Comparison of ENCODE assay signal across 36 cellular contexts in the genomic region with DNA sequence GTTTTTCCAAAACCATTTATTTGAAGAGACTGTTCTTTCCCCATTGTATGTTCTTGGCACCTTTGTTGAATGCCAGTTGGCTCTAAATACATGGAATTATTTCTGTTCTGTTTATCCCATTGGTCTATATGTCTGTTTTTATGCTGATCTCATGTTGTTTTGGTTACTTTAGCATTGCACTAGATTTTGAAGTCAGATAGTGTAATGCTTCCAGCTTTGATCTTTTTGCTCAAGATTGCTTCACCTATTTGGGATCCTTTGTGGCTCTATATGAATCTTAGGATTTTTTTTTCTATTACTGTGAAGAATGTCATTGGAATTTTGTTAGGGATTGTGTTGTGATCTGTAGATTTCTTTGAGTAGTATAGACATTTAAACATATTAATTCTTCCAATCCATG.
DNase-seq lines count a peak whose midpoint lies in the region; ATAC-seq, FAIRE-seq and TF ChIP-seq lines count a peak whose summit lies in the region.
"Had no signal": no experiment of that assay in that cellular context is flagged by ENCODE, and none has a peak within 500 bp of the region (broad histone marks: within the 10 kb centered on the region; RNA-seq: fewer than 3 reads in every experiment).

No MANE protein-coding gene starts in this region.

- H3K9me3 ChIP-seq in HepG2 (ENCODE audit: low read length) (no peaks in the 10 kb centered on the region), right lobe of liver (peaks cover 0 to 7% (median 0%) of the 10 kb centered on the region in 4 donors), K562 (replicated peaks; ENCODE audit: control insufficient read depth, insufficient read depth, low read depth, low read length) (no peaks in the 10 kb centered on the region)
- H3K9me3 ChIP-seq: A549, BE2C, Caco-2 had no signal

- peaks cover 0 to 4% (median 2%) of the 10 kb centered on the region in 6 donors for H3K9me3 Mint-ChIP-seq in immature natural killer cell

- in situ Hi-C loops in HepG2 (cut with HindIII; ENCODE audit: extremely low pct_ligation_motif_present, low pct_unique_long_range_greater_than_20kb), result no loop called here
- in situ Hi-C loops in K562 (cut with MboI), result no loop called here

- no peaks in the 10 kb centered on the region for H3K9me1 ChIP-seq in K562 (ENCODE audit: control insufficient read depth, insufficient read depth, low read length)

- H3K36me3 Mint-ChIP-seq in immature natural killer cell, result peaks cover 34 to 64% (median 55%) of the 10 kb centered on the region in 3 donors

- TF ChIP-seq CTCF in HepG2 (CRISPR knock-in tag; IDR thresholded peaks at IDR 0.05) (no peak), right lobe of liver (IDR thresholded peaks at IDR 0.05) (no peak), K562 (IDR thresholded peaks at IDR 0.05 in 2 of 3, conservative IDR thresholded peaks at IDR 0.05 in 1 of 3; ENCODE audit: insufficient read depth in 2 of 3, low read depth in 1 of 3, low read length in 3 of 3) (no peak), fibroblast of villous mesenchyme (IDR thresholded peaks at IDR 0.05; ENCODE audit: insufficient read depth, low read depth, low read length) (no peak)

- POLR2A ChIA-PET in HepG2 (lab: Yijun Ruan, JAX), result no interaction called here
- POLR2A ChIA-PET in K562 (lab: Yijun Ruan, JAX), result interaction anchor here (0.5 kb wide), 1 partner anchor 11 kb away, joined by 3 read pairs; no protein-coding TSS in a partner anchor

- H3K4me2 ChIP-seq in HepG2 (ENCODE audit: low read depth, low read length), result no peak overlapping the region
- no peak overlapping the region for H3K4me2 ChIP-seq in K562 (ENCODE audit: insufficient read depth, low read length)
- H3K4me2 ChIP-seq: A549; BLaER1; BLaER1 treated with 17β-estradiol and CSF1 and Interleukin-3, amounts not matched to agents 10 nM and 100 nM had no signal

- no peak overlapping the region for H3K27ac Mint-ChIP-seq in immature natural killer cell
- H3K27ac Mint-ChIP-seq: B cell; CD14-positive monocyte; CD4-positive, alpha-beta memory T cell; CD4-positive, alpha-beta T cell; CD4-positive, CD25-positive, alpha-beta regulatory T cell; CD8-positive, alpha-beta T cell had no signal

- no peak overlapping the region for H3K4me3 ChIP-seq in HepG2 (replicated peaks in 1 of 3; ENCODE audit: insufficient read depth in 1 of 3, low read depth in 2 of 3, low read length in 3 of 3)
- H3K4me3 ChIP-seq in right lobe of liver, result no peak overlapping the region
- H3K4me3 ChIP-seq in K562, result no peak overlapping the region
- no peak overlapping the region for H3K4me3 ChIP-seq in fibroblast of villous mesenchyme (ENCODE audit: low read depth, low read length)
- H3K4me3 ChIP-seq: A549; BLaER1; BLaER1 treated with 17β-estradiol and CSF1 and Interleukin-3, amounts not matched to agents 10 nM and 100 nM had no signal

- H3K27me3 ChIP-seq in HepG2 (ENCODE audit: control insufficient read depth in 1 of 2, insufficient read depth in 2 of 2, low read length in 2 of 2) (no peaks in the 10 kb centered on the region), right lobe of liver (no peaks in the 10 kb centered on the region), K562 (ENCODE audit: control insufficient read depth in 2 of 2, insufficient read depth in 2 of 2, low read length in 2 of 2) (no peaks in the 10 kb centered on the region)
- H3K27me3 ChIP-seq: BE2C; BLaER1; BLaER1 treated with 17β-estradiol and CSF1 and Interleukin-3, amounts not matched to agents 10 nM and 100 nM had no signal

- no peak for DNase-seq in HepG2 (ENCODE audit: low spot score)
- DNase-seq in right lobe of liver, result no peak
- peak; percentile 14 for DNase-seq in OCI-M1 (lab: John Stamatoyannopoulos, UW)
- no peak for DNase-seq in K562 (ENCODE audit: extremely low read depth in 1 of 4, low spot score in 3 of 4)
- peak; percentile 10 for DNase-seq in fibroblast of villous mesenchyme (ENCODE audit: low read depth)
- DNase-seq in NCI-H2081 treated with DMSO at 0.1 percent for 48 hours (lab: John Stamatoyannopoulos, UW), result no peak
- DNase-seq in cerebellar nuclear complex (lab: John Stamatoyannopoulos, UW), result no peak
- DNase-seq in immature natural killer cell, result no peak
- DNase-seq: 8988T; ACHN; AML-193; BE2C; C1 segment of cervical spinal cord; Caco-2; Calu3; CD4-positive, alpha-beta memory T cell; CD4-positive, alpha-beta T cell; CD4-positive, CD25-positive, alpha-beta regulatory T cell; CD8-positive, alpha-beta memory T cell; CD8-positive, alpha-beta T cell; COR-L47; DMS 273 treated with DMSO at 0.1 percent for 48 hours; DMS153; DMS53; DMS79; DMS79 treated with DMSO at 0.1 percent for 48 hours; DND-41; EL had no signal

- no peaks in the 10 kb centered on the region for H3K79me2 ChIP-seq in HepG2 (ENCODE audit: insufficient read depth, low read length)
- H3K79me2 ChIP-seq in K562 (ENCODE audit: control insufficient read depth, insufficient read depth, low read length), result no peaks in the 10 kb centered on the region

- H3K4me3 Mint-ChIP-seq in immature natural killer cell, result no peak overlapping the region
- H3K4me3 Mint-ChIP-seq: B cell; CD14-positive monocyte; CD4-positive, alpha-beta memory T cell; CD4-positive, alpha-beta T cell; CD4-positive, CD25-positive, alpha-beta regulatory T cell; CD8-positive, alpha-beta T cell had no signal

- H3K27ac ChIP-seq in HepG2 (ENCODE audit: extremely low read length, insufficient read depth, low read length) (no peak overlapping the region), right lobe of liver (no peak overlapping the region), K562 (ENCODE audit: extremely low read depth, low read depth, low read length) (no peak overlapping the region)
- H3K27ac ChIP-seq: 22Rv1; A549; BLaER1; BLaER1 treated with 17β-estradiol and CSF1 and Interleukin-3, amounts not matched to agents 10 nM and 100 nM; C4-2B had no signal

- intact Hi-C loops in HepG2 (cut with micrococcal nuclease; ENCODE audit: unreplicated experiment), result no loop called here
- intact Hi-C loops in right lobe of liver (cut with DNase I), result no loop called here
- intact Hi-C loops in K562 (cut with micrococcal nuclease), result no loop called here

- ATAC-seq in HepG2 (no peak), right lobe of liver (no peak), K562 (0 out of 3 replicates have a peak, but pooled peaks have one; percentile 35)
- ATAC-seq: A549; CD8-positive, alpha-beta T cell had no signal

- CTCF ChIA-PET in HepG2 (lab: Yijun Ruan, JAX; ENCODE audit: low intra/inter-chr PET ratio, low total read pairs), result no interaction called here
- CTCF ChIA-PET in K562 (lab: Yijun Ruan, JAX; ENCODE audit: low intra/inter-chr PET ratio), result no interaction called here

- BruUV-seq in HepG2 (replicated peaks; lab: Mats Ljungman, UMichigan) (no TSS peak), K562 (replicated peaks; lab: Mats Ljungman, UMichigan) (no TSS peak)

- H3K27me3 Mint-ChIP-seq in immature natural killer cell (ENCODE audit: low read depth in 3 of 3), result peaks cover 0 to 1% (median 0%) of the 10 kb centered on the region in 3 donors
- H3K27me3 Mint-ChIP-seq: B cell; CD4-positive, alpha-beta memory T cell; CD4-positive, alpha-beta T cell; CD4-positive, CD25-positive, alpha-beta regulatory T cell; CD8-positive, alpha-beta memory T cell had no signal

- H2AFZ ChIP-seq in HepG2 (ENCODE audit: low read length) (no peak overlapping the region), K562 (ENCODE audit: low read depth, low read length) (no peak overlapping the region)

- TF ChIP-seq POLR2A in HepG2 (IDR thresholded peaks at IDR 0.05; ENCODE audit: insufficient read depth in 1 of 2, low read depth in 2 of 2, low read length in 2 of 2) (no peak), right lobe of liver (IDR thresholded peaks at IDR 0.05) (no peak), K562 (conservative IDR thresholded peaks at IDR 0.05) (no peak)

- H3K4me1 Mint-ChIP-seq in immature natural killer cell, result peaks cover 7 to 55% of the 10 kb centered on the region in 2 donors
- H3K4me1 Mint-ChIP-seq: CD14-positive monocyte had no signal

- TF ChIP-seq EP300 in HepG2 (IDR thresholded peaks at IDR 0.05; ENCODE audit: low read depth in 2 of 2, low read length in 2 of 2) (no peak), HepG2 (CRISPR knock-in tag; IDR thresholded peaks at IDR 0.05; ENCODE audit: borderline replicate concordance) (no peak), K562 (IDR thresholded peaks at IDR 0.05; ENCODE audit: low read length) (peak; percentile 25; the same call in 1 of the 2 replicates)

- no peak for FAIRE-seq in HepG2 (lab: Jason Lieb, UNC)
- FAIRE-seq in K562 (lab: Jason Lieb, UNC), result peak; percentile 32
- FAIRE-seq: A204.1, A549 had no signal

- H3K36me3 ChIP-seq in HepG2 (replicated peaks in 1 of 2; ENCODE audit: control insufficient read depth in 1 of 2, insufficient read depth in 2 of 2, low read length in 2 of 2), result no peaks in the 10 kb centered on the region
- H3K36me3 ChIP-seq in right lobe of liver, result no peaks in the 10 kb centered on the region
- H3K36me3 ChIP-seq in K562 (ENCODE audit: control insufficient read depth, insufficient read depth, low read length), result 0 out of 3 replicates have a peak, but pooled peaks cover 2% of the 10 kb centered on the region
- H3K36me3 ChIP-seq: BE2C had no signal

- H3K9ac ChIP-seq in HepG2 (ENCODE audit: insufficient read depth, low read depth, low read length) (no peak overlapping the region), K562 (ENCODE audit: insufficient read depth in 1 of 2, low read depth in 2 of 2, low read length in 2 of 2) (no peak overlapping the region)
- H3K9ac ChIP-seq: BLaER1; BLaER1 treated with 17β-estradiol and CSF1 and Interleukin-3, amounts not matched to agents 10 nM and 100 nM had no signal

- H4K20me1 ChIP-seq in HepG2 (ENCODE audit: insufficient read depth, low read length) (no peaks in the 10 kb centered on the region), K562 (replicated peaks; ENCODE audit: control insufficient read depth, insufficient read depth, low read length) (no peaks in the 10 kb centered on the region)
- H4K20me1 ChIP-seq: BLaER1; BLaER1 treated with 17β-estradiol and CSF1 and Interleukin-3, amounts not matched to agents 10 nM and 100 nM had no signal

- H3K4me1 ChIP-seq in HepG2 (ENCODE audit: insufficient read depth, low read length), result no peaks in the 10 kb centered on the region
- H3K4me1 ChIP-seq in right lobe of liver, result no peaks in the 10 kb centered on the region
- no peaks in the 10 kb centered on the region for H3K4me1 ChIP-seq in K562 (replicated peaks in 1 of 2; ENCODE audit: control insufficient read depth in 2 of 2, insufficient read depth in 2 of 2, low read length in 2 of 2)
- H3K4me1 ChIP-seq: A549; BE2C; BLaER1; BLaER1 treated with 17β-estradiol and CSF1 and Interleukin-3, amounts not matched to agents 10 nM and 100 nM; Caco-2 had no signal

- TF ChIP-seq RAD21 in HepG2 (CRISPR knock-in tag; IDR thresholded peaks at IDR 0.05) (no peak), K562 (CRISPR knock-in tag; conservative IDR thresholded peaks at IDR 0.05 in 1 of 2, IDR thresholded peaks at IDR 0.05 in 1 of 2) (no peak)

TF ChIP-seq in HepG2, 621 proteins besides CTCF, POLR2A, EP300 and RAD21 (continues in another document):
- 0 out of 2 replicates have a peak, but pooled peaks have one; percentile 17 for TF ChIP-seq MAFF (IDR thresholded peaks at IDR 0.05; ENCODE audit: low read depth, low read length)
- TF ChIP-seq ZNF614 (CRISPR knock-in tag; IDR thresholded peaks at IDR 0.05; ENCODE audit: borderline replicate concordance), result no peak

TF ChIP-seq in K562, 482 proteins besides CTCF, POLR2A, EP300 and RAD21 (continues in another document):
- TF ChIP-seq XRCC5 (IDR thresholded peaks at IDR 0.05; ENCODE audit: low read depth, low read length) (no peak), SRSF3 (IDR thresholded peaks at IDR 0.05; ENCODE audit: insufficient read depth, low read length) (no peak)

Comparison
In these comparisons a context has a peak if more than half of its experiments do, and no peak if none do; other contexts are left out.
1. DNase-seq: peak in OCI-M1 (single experiment) and fibroblast of villous mesenchyme (single experiment); none in HepG2 (single experiment), right lobe of liver (0 of 3), K562 (0 of 4), NCI-H2081 treated with DMSO at 0.1 percent for 48 hours (single experiment), cerebellar nuclear complex (0 of 2) and immature natural killer cell (0 of 3).